In genomic region chr4:7902101-7902553, GRCh38 we compare ENCODE assay signal across 11 cellular contexts. TPM values are rescaled to one million over a fixed set of nuclear protein-coding genes. Genes with fewer than 3 reads are reported as not detected.
A peak's percentile ranks its signal among the peaks of the same experiment; 100 is the strongest.
DNase-seq lines count a peak whose midpoint lies in the region; ATAC-seq and TF ChIP-seq lines count a peak whose summit lies in the region.
"Had no signal": no experiment of that assay in that cellular context is flagged by ENCODE, and none has a peak within 500 bp of the region (broad histone marks: within the 10 kb centered on the region; RNA-seq: fewer than 3 reads in every experiment).

No MANE protein-coding gene starts in this region.

- H3K27me3 ChIP-seq in GM23248 (replicated peaks; ENCODE audit: insufficient read depth), result no peaks in the 10 kb centered on the region
- H3K27me3 ChIP-seq in osteoblast (ENCODE audit: insufficient read depth, low read length), result no peaks in the 10 kb centered on the region
- H3K27me3 ChIP-seq: BLaER1 had no signal

- H3K9ac ChIP-seq in GM23248, result 0 out of 2 replicates have a peak overlapping the region, but pooled peaks have one; percentile 72
- H3K9ac ChIP-seq: BLaER1 had no signal

- no peaks in the 10 kb centered on the region for H3K9me2 ChIP-seq in GM23248 (ENCODE audit: insufficient read depth)

- DNase-seq in GM23248 (no peak), NCI-H524 (lab: John Stamatoyannopoulos, UW) (peak; percentile 98 to 99), coronary artery (ENCODE audit: low spot score) (no peak), osteoblast (ENCODE audit: insufficient read length, low spot score, missing footprints) (peak; percentile 66), dermis blood vessel endothelial cell (no peak)
- no peak for DNase-seq in stimulated activated CD4-positive, alpha-beta T cell treated with anti-CD3 and anti-CD28 coated beads, Interleukin-2, amount 100 ng/mL, for 24 hours
- no peak for DNase-seq in activated CD4-positive, CD25-positive, alpha-beta regulatory T cell treated with anti-CD3 and anti-CD28 coated beads, Interleukin-2, amount 50 U/mL, for 72 hours
- DNase-seq: activated B cell treated with CpG ODN at 0.5 μM for 24 hours, psoas muscle had no signal

- H4K20me1 ChIP-seq in GM23248 (ENCODE audit: insufficient read depth), result peaks cover 7% of the 10 kb centered on the region; the same call in 1 of the 2 replicates
- H4K20me1 ChIP-seq in osteoblast (ENCODE audit: insufficient read depth, low read length), result peaks cover 18% of the 10 kb centered on the region

- peaks cover 74% of the 10 kb centered on the region for H3F3A ChIP-seq in GM23248 (ENCODE audit: insufficient read depth)

- 96 to 99% methylated on average over 7 of the region's 7 CpGs for WGBS in GM23248 (ENCODE audit: low coverage in 1 of 2, low lambda C conversion rate in 2 of 2, missing lambda C conversion rate in 2 of 2), 2 experiments

- H3K79me2 ChIP-seq in GM23248 (ENCODE audit: insufficient read depth), result peaks cover 89% of the 10 kb centered on the region
- H3K79me2 ChIP-seq in osteoblast (ENCODE audit: insufficient read depth, low read length), result peaks cover 97% of the 10 kb centered on the region

- ATAC-seq in esophagus mucosa, result no peak
- ATAC-seq: psoas muscle had no signal

- in situ Hi-C loops in GM23248 (cut with MboI), result no loop called here

- H3K27ac ChIP-seq in GM23248, result peak overlapping the region; percentile 91
- peak overlapping the region; percentile 80 for H3K27ac ChIP-seq in coronary artery
- H3K27ac ChIP-seq in osteoblast (ENCODE audit: low read depth, low read length), result peak overlapping the region; percentile 96
- H3K27ac ChIP-seq: BLaER1, psoas muscle had no signal

- H3K4me1 ChIP-seq in GM23248 (ENCODE audit: insufficient read depth) (peaks cover 75% of the 10 kb centered on the region), osteoblast (ENCODE audit: insufficient read depth, low read length) (peaks cover 88% of the 10 kb centered on the region)
- H3K4me1 ChIP-seq: psoas muscle had no signal

- H3K4me2 ChIP-seq in GM23248 (ENCODE audit: unreplicated experiment), result no peak overlapping the region
- peak overlapping the region; percentile 12 for H3K4me2 ChIP-seq in osteoblast (ENCODE audit: insufficient read depth, low read length)

- no peak overlapping the region for H2AFZ ChIP-seq in GM23248
- H2AFZ ChIP-seq in osteoblast (ENCODE audit: low read length), result no peak overlapping the region

- no peaks in the 10 kb centered on the region for H3K9me3 ChIP-seq in GM23248 (ENCODE audit: low read depth)
- no peaks in the 10 kb centered on the region for H3K9me3 ChIP-seq in osteoblast (ENCODE audit: low read depth, low read length)
- H3K9me3 ChIP-seq: BLaER1, psoas muscle had no signal

- TF ChIP-seq CTCF in coronary artery (IDR thresholded peaks at IDR 0.05) (no peak), osteoblast (IDR thresholded peaks at IDR 0.05; ENCODE audit: extremely low read depth, low read depth, low read length) (no peak)

- H3K36me3 ChIP-seq in GM23248 (ENCODE audit: low read depth) (no peaks in the 10 kb centered on the region), osteoblast (ENCODE audit: insufficient read depth, low read length) (peaks cover 24% of the 10 kb centered on the region)
- H3K36me3 ChIP-seq: BLaER1 had no signal

- no peak overlapping the region for H3K4me3 ChIP-seq in GM23248
- H3K4me3 ChIP-seq in coronary artery, result peak overlapping the region; percentile 31
- H3K4me3 ChIP-seq in osteoblast (ENCODE audit: insufficient read depth, low read length), result no peak overlapping the region
- H3K4me3 ChIP-seq: BLaER1, psoas muscle had no signal

RNA-seq across cellular contexts. Expression of gene AFAP1, which starts 37.5 kb away (rescaled TPM):
- total RNA-seq in GM23248 (2014; rRNA removed; shearing (Covaris generic)), result 103 and 152 TPM in 2 replicates
- polyA plus RNA-seq in GM23248 (2016; fragmentation: Nextera tagmentation; extraction: Ambion mirVana), result 52.0 and 54.4 TPM in 2 replicates
- total RNA-seq in osteoblast, result 101 and 106 TPM in 2 replicates
- total RNA-seq in esophagus mucosa, result 5.5 TPM
- 48.5 and 81.3 TPM in 2 replicates for total RNA-seq in dermis blood vessel endothelial cell

Comparison
In these comparisons a context has a peak if more than half of its experiments do, and no peak if none do; other contexts are left out.
1. DNase-seq: peak in NCI-H524 (2 of 2) and osteoblast (single experiment); none in GM23248 (single experiment), coronary artery (single experiment), stimulated activated CD4-positive, alpha-beta T cell treated with anti-CD3 and anti-CD28 coated beads, Interleukin-2, amount 100 ng/mL, for 24 hours (0 of 2), activated CD4-positive, CD25-positive, alpha-beta regulatory T cell treated with anti-CD3 and anti-CD28 coated beads, Interleukin-2, amount 50 U/mL, for 72 hours (single experiment) and dermis blood vessel endothelial cell (single experiment).
2. Peak in every context shown above with its lines, with median percentiles within 50 percentile points of each other: H3K27ac ChIP-seq.